1 cellular context compared by ENCODE assay signal in the genomic region with DNA sequence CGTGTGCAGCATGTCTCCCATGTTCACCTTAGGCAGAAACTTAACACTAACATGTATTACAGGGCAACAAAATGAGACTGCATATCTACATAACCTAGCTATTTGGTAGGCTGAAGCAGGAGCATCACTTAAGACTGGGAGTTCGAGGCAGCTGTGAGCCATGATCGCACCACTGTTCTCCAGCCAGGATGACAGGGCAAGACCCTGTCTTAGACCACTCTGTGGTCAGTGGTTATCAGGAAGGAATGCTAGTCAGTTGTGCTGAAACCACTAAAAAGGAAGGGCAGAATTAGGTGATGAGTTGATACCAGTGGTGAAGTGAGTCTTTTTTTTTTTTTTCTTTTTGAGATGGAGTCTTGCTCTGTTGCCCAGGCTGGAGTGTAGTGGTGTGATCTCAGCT.
TF ChIP-seq lines count a peak whose summit lies in the region.

No MANE protein-coding gene starts in this region.

TF ChIP-seq in WTC11, 78 proteins besides CTCF, POLR2A, EP300 and RAD21 (continued from another document):
- TF ChIP-seq PRDM15 (CRISPR knock-in tag; IDR thresholded peaks at IDR 0.05) (no peak), FOXK1 (CRISPR knock-in tag; IDR thresholded peaks at IDR 0.05) (no peak)
TF ChIP-seq in WTC11: peak in this region for 0.
